In the genomic region with DNA sequence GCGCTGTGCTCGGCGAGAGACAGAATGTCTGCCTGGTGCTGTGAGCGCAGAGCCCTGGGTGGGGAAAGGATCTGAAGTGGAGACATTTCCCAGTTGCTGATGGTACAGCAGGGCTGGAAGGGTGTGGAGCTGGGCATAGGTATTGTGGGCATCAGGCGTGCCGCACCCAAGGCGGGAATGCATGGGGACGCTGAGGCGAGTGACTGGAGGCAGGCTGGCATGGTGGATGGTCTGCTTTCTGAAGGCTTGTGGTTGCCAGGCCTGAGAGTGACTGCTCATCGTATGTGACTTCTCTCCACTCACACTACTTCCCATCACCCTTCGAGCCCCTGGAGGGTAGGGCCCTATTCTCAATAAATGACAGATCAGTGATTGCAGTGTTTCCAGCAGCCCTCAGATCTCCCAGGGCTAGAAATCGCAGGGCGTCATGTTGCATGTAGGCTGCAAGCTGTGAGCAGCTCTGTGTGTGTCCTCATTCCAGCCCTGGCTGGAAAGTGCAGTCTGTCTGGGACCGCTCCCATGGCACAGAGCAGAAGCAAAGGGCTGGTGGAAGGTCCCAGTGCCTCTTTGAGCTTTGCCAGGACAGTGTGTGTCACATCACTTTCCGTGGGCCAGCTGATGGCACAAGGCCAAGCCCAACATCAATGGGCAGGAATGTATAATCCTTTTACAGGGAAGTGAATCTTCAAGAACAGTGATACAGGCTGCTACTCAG, we compare ENCODE assay signal across 9 cellular contexts.
A peak's percentile ranks its signal among the peaks of the same experiment; 100 is the strongest.
DNase-seq lines count a peak whose midpoint lies in the region; ATAC-seq, FAIRE-seq and TF ChIP-seq lines count a peak whose summit lies in the region.
"Had no signal": no experiment of that assay in that cellular context is flagged by ENCODE, and none has a peak within 500 bp of the region (broad histone marks: within the 10 kb centered on the region; RNA-seq: fewer than 3 reads in every experiment).

No MANE protein-coding gene starts in this region.

- no peak for TF ChIP-seq EP300 in gastroesophageal sphincter (IDR thresholded peaks at IDR 0.05)

- intact Hi-C loops in sciatic nerve (cut with DNase I) = no loop called here

- WGBS in gastroesophageal sphincter (ENCODE audit: low coverage in 1 of 2), 2 donors = 55 to 57% methylated on average over 2 to 8 of the region's 15 CpGs

- peak; percentile 51 for ATAC-seq in gastroesophageal sphincter
- ATAC-seq in sciatic nerve = peak; percentile 56

- peak overlapping the region; percentile 78 for H3K27ac ChIP-seq in SK-N-MC
- H3K27ac ChIP-seq in gastroesophageal sphincter = no peak overlapping the region

- H3K36me3 ChIP-seq in SK-N-MC (ENCODE audit: insufficient read depth, low read length) (no peaks in the 10 kb centered on the region), gastroesophageal sphincter (no peaks in the 10 kb centered on the region)

- peak; percentile 74 for DNase-seq in EL
- no peak for DNase-seq in SK-N-MC (ENCODE audit: low read depth, low spot score)
- peak; percentile 76 for DNase-seq in sciatic nerve (ENCODE audit: low spot score)
- no peak for DNase-seq in stimulated activated CD4-positive, alpha-beta T cell treated with anti-CD3 and anti-CD28 coated beads, Interleukin-12 subunit alpha, Interleukin-12 subunit beta, amount 100 ng/mL, for 4 hours
- no peak for DNase-seq in NCI-H748 (lab: John Stamatoyannopoulos, UW; ENCODE audit: unreplicated experiment)
- no peak for DNase-seq in D721Med (ENCODE audit: insufficient read length, low spot score)
- DNase-seq in NOMO-1 (lab: John Stamatoyannopoulos, UW; ENCODE audit: unreplicated experiment in 2 of 2) = no peak
- DNase-seq: NCI-H2081 treated with DMSO at 0.1 percent for 48 hours had no signal

- peak overlapping the region; percentile 28 for H3K9ac ChIP-seq in SK-N-MC (ENCODE audit: insufficient read length)

- peaks cover 0 to 30% (median 17%) of the 10 kb centered on the region in 3 donors for H3K4me1 ChIP-seq in gastroesophageal sphincter

- TF ChIP-seq CTCF in gastroesophageal sphincter (IDR thresholded peaks at IDR 0.05) (no peak), D721Med (IDR thresholded peaks at IDR 0.05; ENCODE audit: insufficient read depth, missing control alignments) (no peak)

- no peaks in the 10 kb centered on the region for H3K27me3 ChIP-seq in gastroesophageal sphincter

- H3K4me3 ChIP-seq in SK-N-MC (peak overlapping the region; percentile 52), gastroesophageal sphincter (no peak overlapping the region)

- H3K9me3 ChIP-seq in SK-N-MC (ENCODE audit: low read depth, low read length) (peaks cover 2% of the 10 kb centered on the region; the same call in 1 of the 2 replicates), gastroesophageal sphincter (peaks cover 0 to 7% (median 0%) of the 10 kb centered on the region in 3 donors)

- no peak for TF ChIP-seq POLR2A in gastroesophageal sphincter (IDR thresholded peaks at IDR 0.05)

- FAIRE-seq in D721Med (lab: Jason Lieb, UNC) = no peak

Comparison
In these comparisons a context has a peak if more than half of its experiments do, and no peak if none do; other contexts are left out.
1. DNase-seq: peak in EL (single experiment) and sciatic nerve (single experiment); none in SK-N-MC (single experiment), stimulated activated CD4-positive, alpha-beta T cell treated with anti-CD3 and anti-CD28 coated beads, Interleukin-12 subunit alpha, Interleukin-12 subunit beta, amount 100 ng/mL, for 4 hours (single experiment), NCI-H748 (single experiment), D721Med (single experiment) and NOMO-1 (0 of 2).